1 cellular context compared by ENCODE assay signal in genomic region chr1:16047791-16048475, GRCh38.
TF ChIP-seq lines count a peak whose summit lies in the region.

No MANE protein-coding gene starts in this region.

TF ChIP-seq in HCT116, 20 proteins besides CTCF, POLR2A, EP300 and RAD21 (continued from another document):
- TF ChIP-seq ATF3 (IDR thresholded peaks at IDR 0.05) (no peak), MAX (IDR thresholded peaks at IDR 0.05) (no peak)
